Comparison of ENCODE assay signal across 6 cellular contexts in genomic region chr22:20956258-20957117, GRCh38.
DNase-seq lines count a peak whose midpoint lies in the region; ATAC-seq and TF ChIP-seq lines count a peak whose summit lies in the region.

No MANE protein-coding gene starts in this region.

- no peak for ATAC-seq in GM19328 (IDR thresholded peaks at IDR 0.05; ENCODE audit: unreplicated experiment)
- no peak for ATAC-seq in HG02610 (IDR thresholded peaks at IDR 0.05; ENCODE audit: unreplicated experiment)

- H3K27ac ChIP-seq in iPS-18a (ENCODE audit: low read length), result no peak overlapping the region

- H3K4me1 ChIP-seq in NT2/D1 (ENCODE audit: insufficient read depth, insufficient read length), result peaks cover 2% of the 10 kb centered on the region
- H3K4me1 ChIP-seq in iPS-18a (ENCODE audit: control insufficient read depth, low read depth, low read length), result peaks cover 4% of the 10 kb centered on the region

- CTCF ChIA-PET in AG04449 (lab: Yijun Ruan, JAX), result interaction anchor here (1.6 to 8.9 kb wide), 7 partner anchors 15 to 71 kb away, joined by 5 to 80 read pairs (median 6); partner anchors contain the start of genes CRKL and LZTR1

- POLR2A ChIA-PET in AG04449 (lab: Yijun Ruan, JAX), result interaction anchor here (0.7 to 2.0 kb wide), 2 partner anchors 26 to 53 kb away, joined by 3 to 5 read pairs; partner anchors contain the start of gene LZTR1

- no peak for DNase-seq in AG04449 (ENCODE audit: low read depth, low spot score)
- DNase-seq in NT2/D1 (ENCODE audit: low read depth, low spot score), result peak; percentile 49
- no peak for DNase-seq in nucleus accumbens (lab: John Stamatoyannopoulos, UW)

- no peak for TF ChIP-seq CTCF in AG04449 (IDR thresholded peaks at IDR 0.05; ENCODE audit: insufficient read depth, low read length, missing control alignments)

- H3K9me3 ChIP-seq in NT2/D1 (ENCODE audit: insufficient read depth, low read length) (no peaks in the 10 kb centered on the region), iPS-18a (ENCODE audit: control insufficient read depth, low read depth, low read length) (no peaks in the 10 kb centered on the region)

- H3K4me3 ChIP-seq in AG04449 (ENCODE audit: low read depth, low read length), result peak overlapping the region; percentile 62
- peak overlapping the region; percentile 63 for H3K4me3 ChIP-seq in NT2/D1 (ENCODE audit: insufficient read length, low read depth)
- H3K4me3 ChIP-seq in iPS-18a (ENCODE audit: low read length), result peak overlapping the region; percentile 50

- no peaks in the 10 kb centered on the region for H3K27me3 ChIP-seq in NT2/D1 (ENCODE audit: insufficient read depth, insufficient read length)
- H3K27me3 ChIP-seq in iPS-18a (ENCODE audit: control insufficient read depth, insufficient read depth, low read length), result peaks cover 28% of the 10 kb centered on the region

- H3K36me3 ChIP-seq in NT2/D1 (ENCODE audit: insufficient read depth, insufficient read length, low read length) (peaks cover 28% of the 10 kb centered on the region), iPS-18a (ENCODE audit: control insufficient read depth, low read depth, low read length) (peaks cover 20% of the 10 kb centered on the region)

- H3K9ac ChIP-seq in NT2/D1 (ENCODE audit: insufficient read length, low read depth) (peak overlapping the region; percentile 81), iPS-18a (ENCODE audit: low read length) (no peak overlapping the region)
